ENCODE assay signal across 20 cellular contexts in genomic region chr1:55076356-55076755, GRCh38. TPM values are rescaled to one million over a fixed set of nuclear protein-coding genes. Genes with fewer than 3 reads are reported as not detected.
DNase-seq lines count a peak whose midpoint lies in the region; ATAC-seq and TF ChIP-seq lines count a peak whose summit lies in the region.
"Had no signal": no experiment of that assay in that cellular context is flagged by ENCODE, and none has a peak within 500 bp of the region (broad histone marks: within the 10 kb centered on the region; RNA-seq: fewer than 3 reads in every experiment).

No MANE protein-coding gene starts in this region.

- ATAC-seq in activated CD8-positive, alpha-beta memory T cell treated with anti-CD3 and anti-CD28 coated beads, Interleukin-2, amount 10 ng/mL, durations not matched to agents 7 days and 5 days: no peak
- no peak for ATAC-seq in T-cell (replicated peaks in 1 of 4)
- ATAC-seq: PC-3 had no signal

- H3K27me3 Mint-ChIP-seq in activated CD8-positive, alpha-beta memory T cell treated with anti-CD3 and anti-CD28 coated beads, Interleukin-2, amount 10 ng/mL, durations not matched to agents 7 days and 5 days: no peaks in the 10 kb centered on the region
- no peaks in the 10 kb centered on the region for H3K27me3 Mint-ChIP-seq in T-cell
- H3K27me3 Mint-ChIP-seq in immature natural killer cell (ENCODE audit: low read depth in 3 of 3): peaks cover 0 to 2% (median 2%) of the 10 kb centered on the region in 3 donors

- CTCF ChIA-PET in activated CD8-positive, alpha-beta memory T cell treated with anti-CD3 and anti-CD28 coated beads, Interleukin-2, amount 10 ng/mL, durations not matched to agents 7 days and 5 days (lab: Charles Lee): no interaction called here
- CTCF ChIA-PET in T-cell (lab: Charles Lee): no interaction called here

- no peak for TF ChIP-seq CTCF in AG10803 (conservative IDR thresholded peaks at IDR 0.05; ENCODE audit: low read length)

- H3K36me3 Mint-ChIP-seq in activated CD8-positive, alpha-beta memory T cell treated with anti-CD3 and anti-CD28 coated beads, Interleukin-2, amount 10 ng/mL, durations not matched to agents 7 days and 5 days: peaks cover 44% of the 10 kb centered on the region
- peaks cover 75% of the 10 kb centered on the region for H3K36me3 Mint-ChIP-seq in T-cell
- H3K36me3 Mint-ChIP-seq in immature natural killer cell: peaks cover 29 to 68% (median 46%) of the 10 kb centered on the region in 3 donors

- POLR2A ChIA-PET in T-cell (lab: Charles Lee): no interaction called here

- H3K27ac Mint-ChIP-seq in activated CD8-positive, alpha-beta memory T cell treated with anti-CD3 and anti-CD28 coated beads, Interleukin-2, amount 10 ng/mL, durations not matched to agents 7 days and 5 days: peak overlapping the region; percentile 44
- H3K27ac Mint-ChIP-seq in T-cell (peak overlapping the region; percentile 36 to 66), immature natural killer cell (peak overlapping the region; percentile 6 to 60 (median 41))

- H3K4me3 Mint-ChIP-seq in activated CD8-positive, alpha-beta memory T cell treated with anti-CD3 and anti-CD28 coated beads, Interleukin-2, amount 10 ng/mL, durations not matched to agents 7 days and 5 days: no peak overlapping the region
- H3K4me3 Mint-ChIP-seq in T-cell (no peak overlapping the region), immature natural killer cell (no peak overlapping the region)

- no peaks in the 10 kb centered on the region for H3K9me3 Mint-ChIP-seq in activated CD8-positive, alpha-beta memory T cell treated with anti-CD3 and anti-CD28 coated beads, Interleukin-2, amount 10 ng/mL, durations not matched to agents 7 days and 5 days (ENCODE audit: low read depth)
- H3K9me3 Mint-ChIP-seq in T-cell (no peaks in the 10 kb centered on the region), immature natural killer cell (no peaks in the 10 kb centered on the region)

- no peak for DNase-seq in activated CD8-positive, alpha-beta memory T cell treated with anti-CD3 and anti-CD28 coated beads, Interleukin-2, amount 10 ng/mL, durations not matched to agents 7 days and 5 days
- no peak for DNase-seq in activated CD8-positive, alpha-beta memory T cell treated with anti-CD3 and anti-CD28 coated beads for 24 hours
- DNase-seq in AG10803 (ENCODE audit: low read depth) (peak; percentile 26), T-cell (no peak), immature natural killer cell (no peak), Kasumi-1 (lab: John Stamatoyannopoulos, UW) (no peak), NCI-H82 treated with DMSO at 0.1 percent for 48 hours (lab: John Stamatoyannopoulos, UW; ENCODE audit: unreplicated experiment) (no peak), HCEC 1CT (no peak)
- DNase-seq: 8988T, DMS 273 treated with DMSO at 0.1 percent for 48 hours, GF-D8, KBM-7, NCI-H1436 treated with DMSO at 0.1 percent for 48 hours, NCI-H2029 treated with DMSO at 0.1 percent for 48 hours, NCI-H2171 treated with DMSO at 0.1 percent for 48 hours, NCI-H774, PC-3 had no signal

- H3K4me3 ChIP-seq in AG10803 (ENCODE audit: low read length): no peak overlapping the region
- H3K4me3 ChIP-seq: BLaER1, HAP-1 had no signal

- peaks cover 31% of the 10 kb centered on the region for H3K4me1 Mint-ChIP-seq in activated CD8-positive, alpha-beta memory T cell treated with anti-CD3 and anti-CD28 coated beads, Interleukin-2, amount 10 ng/mL, durations not matched to agents 7 days and 5 days
- H3K4me1 Mint-ChIP-seq in T-cell (no peaks in the 10 kb centered on the region), immature natural killer cell (no peaks in the 10 kb centered on the region)

RNA-seq across cellular contexts. Expression of gene PCSK9, which starts 37.0 kb away (rescaled TPM):
- total RNA-seq in activated CD8-positive, alpha-beta memory T cell treated with anti-CD3 and anti-CD28 coated beads, Interleukin-2, amount 10 ng/mL, durations not matched to agents 7 days and 5 days: under 1 TPM in 1 of 2 experiments, not detected in 1; 0.07 TPM
- total RNA-seq in T-cell: under 1 TPM in 3 of 5 donors, not detected in 2; 0.30 to 0.38 (median 0.35) TPM
- polyA plus RNA-seq in immature natural killer cell: not detected
- total RNA-seq: NCI-H460 had no signal
